ENCODE assay signal across 10 cellular contexts in genomic region chr3:123060054-123060453, GRCh38. TPM values are rescaled to one million over a fixed set of nuclear protein-coding genes. Genes with fewer than 3 reads are reported as not detected.
"Had no signal": no experiment of that assay in that cellular context is flagged by ENCODE, and none has a peak within 500 bp of the region (broad histone marks: within the 10 kb centered on the region; RNA-seq: fewer than 3 reads in every experiment).

No MANE protein-coding gene starts in this region.

- H3K9ac ChIP-seq: KMS-11 had no signal

- H3K4me2 ChIP-seq: KMS-11 had no signal

- FAIRE-seq: HepG2, HTR-8/SVneo had no signal

- ATAC-seq: HepG2 had no signal

- H3K27ac ChIP-seq: HL-60, KMS-11 had no signal

- DNase-seq: IMR-90, KBM-7, KG1 had no signal

RNA-seq across cellular contexts. Expression of gene SEMA5B, which starts 32.5 kb away (rescaled TPM):
- total RNA-seq: HepG2, HT-29, HT1080, IMR-90 had no signal
- polyA plus RNA-seq: HepG2, IgD-negative memory B cell, IMR-90 had no signal
